In genomic region chr16:23534868-23535860, GRCh38 we compare ENCODE assay signal across 21 cellular contexts.
"Had no signal": no experiment of that assay in that cellular context is flagged by ENCODE, and none has a peak within 500 bp of the region (broad histone marks: within the 10 kb centered on the region; RNA-seq: fewer than 3 reads in every experiment).

No MANE protein-coding gene starts in this region.

- H3K9ac ChIP-seq: SK-N-SH had no signal

- H3K27me3 ChIP-seq: ascending aorta, gastrocnemius medialis, heart right ventricle, pancreas, tibial nerve had no signal

- H3K4me3 ChIP-seq: ascending aorta, gastrocnemius medialis, heart right ventricle, lower lobe of right lung, pancreas, skin epidermis, tibial nerve had no signal

- H3K27ac ChIP-seq: ascending aorta, gastrocnemius medialis, heart right ventricle, lower lobe of right lung, pancreas, skin epidermis, tibial nerve had no signal

- FAIRE-seq: colon, pancreas had no signal

- ATAC-seq: activated CD4-positive, CD25-positive, alpha-beta regulatory T cell treated with anti-CD3 and anti-CD28 coated beads, Interleukin-2, amount 50 U/mL, for 24 hours; activated naive CD8-positive, alpha-beta T cell treated with anti-CD3 and anti-CD28 coated beads, Interleukin-2, amount 50 U/mL, for 24 hours; gastrocnemius medialis; left colon; pancreas; stimulated activated naive B cell treated with anti-CD40 and anti-IgM and Interleukin-4, amounts not matched to agents 10 μg/mL and 1 μg/mL and 100 μg/mL, for 72 hours; T-cell had no signal

- DNase-seq: activated CD4-positive, alpha-beta T cell treated with anti-CD3 and anti-CD28 coated beads, Interleukin-2, amount 50 U/mL, for 4 hours; activated naive CD4-positive, alpha-beta T cell treated with Interleukin-2 at 50 U/mL for 16 hours; activated naive CD8-positive, alpha-beta T cell treated with anti-CD3 and anti-CD28 coated beads, Interleukin-2, amount 50 U/mL, for 24 hours; activated T-cell treated with anti-CD3 and anti-CD28 coated beads for 4 hours; gastrocnemius medialis; heart right ventricle; left colon; lower lobe of right lung; naive B cell; SK-N-SH; stimulated activated CD4-positive, alpha-beta T cell treated with anti-CD3 and anti-CD28 coated beads, Interleukin-15, amount 100 ng/mL, for 24 hours; stimulated activated CD4-positive, alpha-beta T cell treated with anti-CD3 and anti-CD28 coated beads, Interleukin-4, amount 100 ng/mL, for 1 hour; stimulated activated naive B cell treated with anti-CD40 and anti-IgM and Interleukin-4, amounts not matched to agents 10 μg/mL and 1 μg/mL and 100 μg/mL, for 72 hours; T-cell; T-helper 9 cell had no signal

- H3K4me1 ChIP-seq: ascending aorta, gastrocnemius medialis, lower lobe of right lung, pancreas, tibial nerve had no signal

- H3K9me3 ChIP-seq: ascending aorta, gastrocnemius medialis, heart right ventricle, lower lobe of right lung, pancreas, SK-N-SH, tibial nerve had no signal

- H3K4me2 ChIP-seq: SK-N-SH had no signal
